In genomic region chr11:93054881-93055280, GRCh38 we compare ENCODE assay signal across 8 cellular contexts.
A peak's percentile ranks its signal among the peaks of the same experiment; 100 is the strongest.
DNase-seq lines count a peak whose midpoint lies in the region; ATAC-seq and TF ChIP-seq lines count a peak whose summit lies in the region.

No MANE protein-coding gene starts in this region.

- no peaks in the 10 kb centered on the region for H3K9me3 ChIP-seq in OCI-LY3 (ENCODE audit: insufficient read depth, low read length)
- H3K9me3 ChIP-seq in aorta (ENCODE audit: control insufficient read depth, low read length) = no peaks in the 10 kb centered on the region

- intact Hi-C loops in aorta (cut with DNase I) = no loop called here

- H3K4me2 ChIP-seq in OCI-LY3 (ENCODE audit: low read length) = 0 out of 2 replicates have a peak overlapping the region, but pooled peaks have one; percentile 2

- no peak overlapping the region for H3K9ac ChIP-seq in OCI-LY3 (ENCODE audit: low read length)

- DNase-seq in AG09319 (ENCODE audit: extremely low read depth, low read depth) (peak; percentile 78), fibroblast of pulmonary artery (ENCODE audit: low read depth) (peak; percentile 89), aorta (no peak), NCI-H2196 treated with DMSO at 0.1 percent for 48 hours (lab: John Stamatoyannopoulos, UW; ENCODE audit: unreplicated experiment) (no peak)
- DNase-seq in activated CD8-positive, alpha-beta memory T cell treated with anti-CD3 and anti-CD28 coated beads for 24 hours = no peak

- H3K4me3 ChIP-seq in OCI-LY3 (ENCODE audit: low read length) = no peak overlapping the region
- H3K4me3 ChIP-seq in fibroblast of pulmonary artery (replicated peaks; ENCODE audit: low read depth, low read length) = no peak overlapping the region
- H3K4me3 ChIP-seq in aorta (ENCODE audit: low read length in 2 of 2) = no peak overlapping the region

- H3K27me3 ChIP-seq in OCI-LY3 (ENCODE audit: low read depth, low read length) (peaks cover 7% of the 10 kb centered on the region), aorta (ENCODE audit: control insufficient read depth in 1 of 2, insufficient read depth in 2 of 2, low read length in 1 of 2) (no peaks in the 10 kb centered on the region)

- no peaks in the 10 kb centered on the region for H4K20me1 ChIP-seq in OCI-LY3 (ENCODE audit: insufficient read depth, low read length)

- no peaks in the 10 kb centered on the region for H3K36me3 ChIP-seq in OCI-LY3 (replicated peaks; ENCODE audit: low read depth, low read length)
- H3K36me3 ChIP-seq in aorta (ENCODE audit: control insufficient read depth in 1 of 2, insufficient read depth in 2 of 2, low read length in 1 of 2) = no peaks in the 10 kb centered on the region

- H3K79me2 ChIP-seq in OCI-LY3 (ENCODE audit: low read length) = no peaks in the 10 kb centered on the region

- no peak overlapping the region for H2AFZ ChIP-seq in OCI-LY3 (ENCODE audit: low read depth, low read length)

- ATAC-seq in GM21390 (IDR thresholded peaks at IDR 0.05; ENCODE audit: unreplicated experiment) = peak; percentile 74
- ATAC-seq in aorta (ENCODE audit: low FRiP score) = no peak
- no peak for ATAC-seq in HG03460 (IDR thresholded peaks at IDR 0.05; ENCODE audit: unreplicated experiment)

- 59 to 72% methylated on average over 2 of the region's 2 CpGs for WGBS in aorta, 2 donors

- H3K4me1 ChIP-seq in OCI-LY3 (ENCODE audit: low read length) (peaks cover 9% of the 10 kb centered on the region), aorta (ENCODE audit: control insufficient read depth in 1 of 2, insufficient read depth in 2 of 2, low read length in 2 of 2) (no peaks in the 10 kb centered on the region)

- H3K27ac ChIP-seq in OCI-LY3 (ENCODE audit: low read length) = no peak overlapping the region
- H3K27ac ChIP-seq in aorta (ENCODE audit: low read depth in 1 of 2, low read length in 2 of 2) = no peak overlapping the region

- TF ChIP-seq CTCF in AG09319 (IDR thresholded peaks at IDR 0.05; ENCODE audit: low read depth, low read length) (no peak), OCI-LY3 (IDR thresholded peaks at IDR 0.05; ENCODE audit: low read depth, low read length) (no peak), fibroblast of pulmonary artery (IDR thresholded peaks at IDR 0.05; ENCODE audit: low read length, missing control alignments) (no peak)

Comparison
In these comparisons a context has a peak if more than half of its experiments do, and no peak if none do; other contexts are left out.
1. DNase-seq: peak in AG09319 (single experiment) and fibroblast of pulmonary artery (single experiment); none in aorta (0 of 2), NCI-H2196 treated with DMSO at 0.1 percent for 48 hours (single experiment) and activated CD8-positive, alpha-beta memory T cell treated with anti-CD3 and anti-CD28 coated beads for 24 hours (single experiment).